In the genomic region with DNA sequence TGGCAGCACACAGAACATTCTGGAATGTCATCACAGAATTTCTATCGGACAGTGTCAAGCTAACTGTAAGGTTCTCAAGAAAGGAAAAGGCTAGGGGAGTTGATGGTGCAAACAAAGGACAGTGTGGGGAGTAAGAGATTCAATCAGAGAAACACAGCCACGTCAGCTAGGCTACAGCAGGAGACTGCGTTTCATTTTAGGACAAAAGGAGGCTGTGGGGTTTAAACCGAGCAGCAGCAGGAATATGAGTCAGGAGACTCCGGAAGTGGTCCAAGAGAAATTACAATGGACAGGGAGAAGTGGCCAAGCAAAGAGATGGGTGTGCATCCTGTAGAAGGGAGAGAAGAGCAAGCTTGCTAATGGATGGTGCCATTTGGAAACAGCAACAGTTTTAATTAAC, we compare ENCODE assay signal across 15 cellular contexts. TPM values are rescaled to one million over a fixed set of nuclear protein-coding genes. Genes with fewer than 3 reads are reported as not detected.
DNase-seq lines count a peak whose midpoint lies in the region; ATAC-seq, FAIRE-seq and TF ChIP-seq lines count a peak whose summit lies in the region.
"Had no signal": no experiment of that assay in that cellular context is flagged by ENCODE, and none has a peak within 500 bp of the region (broad histone marks: within the 10 kb centered on the region; RNA-seq: fewer than 3 reads in every experiment).

No MANE protein-coding gene starts in this region.

- ATAC-seq in psoas muscle: no peak
- ATAC-seq: HCT116 had no signal

- no peaks in the 10 kb centered on the region for H3K9me3 ChIP-seq in psoas muscle
- H3K9me3 ChIP-seq: BLaER1, heart right ventricle had no signal

- peak overlapping the region; percentile 91 to 96 (median 93) for H3K27ac Mint-ChIP-seq in nephron
- H3K27ac Mint-ChIP-seq in glutamatergic neuron (ENCODE audit: unreplicated experiment): no peak overlapping the region

- H3K4me1 ChIP-seq in psoas muscle: peaks cover 11% of the 10 kb centered on the region
- H3K4me1 ChIP-seq: BLaER1 had no signal

- H3K27me3 Mint-ChIP-seq in nephron (ENCODE audit: low read depth) (no peaks in the 10 kb centered on the region), glutamatergic neuron (ENCODE audit: unreplicated experiment) (no peaks in the 10 kb centered on the region)

- peaks cover 41% of the 10 kb centered on the region for H3K4me1 Mint-ChIP-seq in nephron
- no peaks in the 10 kb centered on the region for H3K4me1 Mint-ChIP-seq in glutamatergic neuron (ENCODE audit: low read depth, unreplicated experiment)

- no peak overlapping the region for H3K27ac ChIP-seq in psoas muscle
- H3K27ac ChIP-seq: BLaER1 had no signal

- H3K4me3 Mint-ChIP-seq in nephron: peak overlapping the region; percentile 11 to 33 (median 16)
- H3K4me3 Mint-ChIP-seq in glutamatergic neuron (ENCODE audit: unreplicated experiment): no peak overlapping the region

- no peak overlapping the region for H3K4me3 ChIP-seq in psoas muscle
- H3K4me3 ChIP-seq: BLaER1, heart right ventricle had no signal

- DNase-seq in A172 (ENCODE audit: low spot score): peak; percentile 53
- DNase-seq in HT1080 (ENCODE audit: low read depth): peak; percentile 89
- peak; percentile 42 to 88 for DNase-seq in dermis microvascular lymphatic vessel endothelial cell (ENCODE audit: low read depth in 2 of 2)
- DNase-seq in psoas muscle: no peak
- DNase-seq in erythroblast (lab: John Stamatoyannopoulos, UW): no peak
- no peak for DNase-seq in H54 (ENCODE audit: insufficient read length, low spot score)
- no peak for DNase-seq in glutamatergic neuron
- DNase-seq: activated CD4-positive, alpha-beta T cell treated with anti-CD3 and anti-CD28 coated beads, Interleukin-2, amount 50 U/mL, for 4 hours; activated naive CD4-positive, alpha-beta T cell treated with anti-CD3 and anti-CD28 coated beads, Interleukin-2, amount 50 U/mL, for 16 hours; heart right ventricle; NCI-H2171; stimulated activated CD8-positive, alpha-beta memory T cell treated with anti-CD3 and anti-CD28 coated beads, Interleukin-4, amount 100 ng/mL, for 48 hours had no signal

- H3K36me3 Mint-ChIP-seq in nephron (ENCODE audit: low read depth): peaks cover 32% of the 10 kb centered on the region
- H3K36me3 Mint-ChIP-seq in glutamatergic neuron (ENCODE audit: unreplicated experiment): peaks cover 4% of the 10 kb centered on the region

- 55 to 69% (median 66%) methylated on average over 5 of the region's 5 CpGs for WGBS in psoas muscle, 3 donors

- H3K36me3 ChIP-seq in psoas muscle (ENCODE audit: insufficient read depth in 1 of 2, low read depth in 1 of 2): peaks cover 2 to 55% of the 10 kb centered on the region in 2 donors

- H3K9me3 Mint-ChIP-seq in nephron (no peaks in the 10 kb centered on the region), glutamatergic neuron (ENCODE audit: unreplicated experiment) (no peaks in the 10 kb centered on the region)

- FAIRE-seq in H54 (lab: Jason Lieb, UNC): no peak

- TF ChIP-seq POLR2A in erythroblast (IDR thresholded peaks at IDR 0.05; ENCODE audit: low read length): no peak
- no peak for TF ChIP-seq POLR2A in H54 (IDR thresholded peaks at IDR 0.05; ENCODE audit: low read depth, low read length)

- TF ChIP-seq CTCF in nephron (IDR thresholded peaks at IDR 0.05; ENCODE audit: unreplicated experiment in 3 of 3) (no peak), psoas muscle (IDR thresholded peaks at IDR 0.05) (no peak), glutamatergic neuron (IDR thresholded peaks at IDR 0.05; ENCODE audit: partially characterized antibody, unreplicated experiment) (no peak)

- intact Hi-C loops in psoas muscle (cut with DNase I): no loop called here

- no peaks in the 10 kb centered on the region for H3K27me3 ChIP-seq in psoas muscle (ENCODE audit: insufficient read depth in 3 of 3, low read length in 2 of 3)
- H3K27me3 ChIP-seq: BLaER1, heart right ventricle had no signal

RNA-seq across cellular contexts. Expression of gene C1orf198, which starts 37.4 kb away (rescaled TPM):
- 42.9 and 43.6 TPM in 2 replicates for total RNA-seq in A172 (2014; rRNA removed; shearing (Covaris generic))
- total RNA-seq in HT1080 (2014; rRNA removed; shearing (Covaris generic)): 15.8 and 17.0 TPM in 2 replicates
- polyA plus RNA-seq in HT1080 (2015; cell fraction: cytosol; rRNA removed): 15.9 and 17.6 TPM in 2 replicates
- 12.8 and 14.1 TPM in 2 replicates for polyA plus RNA-seq in HT1080 (2015; cell fraction: nucleus; rRNA removed)
- total RNA-seq in dermis microvascular lymphatic vessel endothelial cell: 17.1 and 17.8 TPM in 2 replicates
- total RNA-seq in psoas muscle: 100 to 1,000 TPM in 2 of 4 donors, 10 to 100 TPM in 2; 32.0 to 122 (median 86.7) TPM
- polyA plus RNA-seq in psoas muscle: 10 to 100 TPM; 44.6 to 99.6 (median 81.8) TPM
- 27.3 TPM for total RNA-seq in glutamatergic neuron (ENCODE audit: unreplicated experiment)

Comparison
In these comparisons a context has a peak if more than half of its experiments do, and no peak if none do; other contexts are left out.
1. DNase-seq: peak in A172 (single experiment), HT1080 (single experiment) and dermis microvascular lymphatic vessel endothelial cell (2 of 2); none in psoas muscle (0 of 2), erythroblast (0 of 2), H54 (single experiment) and glutamatergic neuron (single experiment).